In genomic region chr22:23222033-23222840, GRCh38 we compare ENCODE assay signal across 1 cellular context.
TF ChIP-seq lines count a peak whose summit lies in the region.

No MANE protein-coding gene starts in this region.

TF ChIP-seq in K562, 482 proteins besides CTCF, POLR2A, EP300 and RAD21 (continued from another document):
- no peak for TF ChIP-seq HDAC6 (IDR thresholded peaks at IDR 0.05; ENCODE audit: low read depth, low read length)
- no peak for TF ChIP-seq MED1 (CRISPR knock-in tag; IDR thresholded peaks at IDR 0.05; ENCODE audit: borderline replicate concordance)
- no peak for TF ChIP-seq HIVEP1 (CRISPR knock-in tag; IDR thresholded peaks at IDR 0.05)
- no peak for TF ChIP-seq ELF2 (CRISPR knock-in tag; IDR thresholded peaks at IDR 0.05)
- no peak for TF ChIP-seq ADNP (tag; IDR thresholded peaks at IDR 0.05)
- TF ChIP-seq GATAD2A (IDR thresholded peaks at IDR 0.05): no peak
- TF ChIP-seq ZNF76 (CRISPR knock-in tag; IDR thresholded peaks at IDR 0.05; ENCODE audit: borderline replicate concordance): no peak
